2 cellular contexts compared by ENCODE assay signal in the genomic region with DNA sequence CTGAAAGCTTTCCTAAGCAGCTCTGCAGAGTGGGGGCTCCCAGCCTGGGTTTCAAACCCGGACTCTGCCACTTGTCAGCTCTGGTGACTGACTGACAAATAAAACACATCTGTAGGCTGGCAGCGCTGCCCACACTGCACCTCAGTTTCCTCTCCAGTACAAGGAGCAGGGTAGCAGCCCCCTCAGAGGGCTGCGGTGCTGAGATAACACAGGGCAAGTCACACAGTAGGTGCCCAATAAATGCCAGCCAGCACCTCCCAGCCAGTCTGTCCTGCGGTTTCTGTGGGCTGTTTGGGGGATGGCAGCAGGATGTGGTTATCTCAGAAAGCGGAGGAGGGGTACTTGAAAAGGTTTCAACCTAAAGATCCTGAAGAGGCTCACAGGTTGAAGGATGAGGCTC.
TF ChIP-seq lines count a peak whose summit lies in the region.

No MANE protein-coding gene starts in this region.

TF ChIP-seq in GM12878, 131 proteins besides CTCF, POLR2A, EP300 and RAD21 (continued from another document and continues in another):
- TF ChIP-seq POU2F2 (IDR thresholded peaks at IDR 0.05; ENCODE audit: borderline replicate concordance, low read depth, low read length): no peak
- 0 out of 3 replicates have a peak, but pooled peaks of 1 of the 2 experiments have one; percentile 17 for TF ChIP-seq EGR1 (IDR thresholded peaks at IDR 0.05; ENCODE audit: borderline replicate concordance in 1 of 2, low read depth in 2 of 2, low read length in 2 of 2)
- TF ChIP-seq CBFB (IDR thresholded peaks at IDR 0.05; ENCODE audit: low read depth): peak; percentile 90
- TF ChIP-seq CEBPB (IDR thresholded peaks at IDR 0.05; ENCODE audit: borderline replicate concordance in 1 of 2, low read depth in 2 of 2, low read length in 2 of 2): no peak
- no peak for TF ChIP-seq LARP7 (IDR thresholded peaks at IDR 0.05)
- TF ChIP-seq, protein P1, sequence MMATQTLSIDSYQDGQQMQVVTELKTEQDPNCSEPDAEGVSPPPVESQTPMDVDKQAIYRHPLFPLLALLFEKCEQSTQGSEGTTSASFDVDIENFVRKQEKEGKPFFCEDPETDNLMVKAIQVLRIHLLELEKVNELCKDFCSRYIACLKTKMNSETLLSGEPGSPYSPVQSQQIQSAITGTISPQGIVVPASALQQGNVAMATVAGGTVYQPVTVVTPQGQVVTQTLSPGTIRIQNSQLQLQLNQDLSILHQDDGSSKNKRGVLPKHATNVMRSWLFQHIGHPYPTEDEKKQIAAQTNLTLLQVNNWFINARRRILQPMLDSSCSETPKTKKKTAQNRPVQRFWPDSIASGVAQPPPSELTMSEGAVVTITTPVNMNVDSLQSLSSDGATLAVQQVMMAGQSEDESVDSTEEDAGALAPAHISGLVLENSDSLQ (IDR thresholded peaks at IDR 0.05): no peak
- TF ChIP-seq CBX3 (IDR thresholded peaks at IDR 0.05; ENCODE audit: borderline replicate concordance, low read depth): no peak
- no peak for TF ChIP-seq NFXL1 (IDR thresholded peaks at IDR 0.05; ENCODE audit: borderline replicate concordance)
- TF ChIP-seq SMARCA5 (IDR thresholded peaks at IDR 0.05): no peak
- TF ChIP-seq SREBF1 (IDR thresholded peaks at IDR 0.05; ENCODE audit: low read length): no peak
- no peak for TF ChIP-seq NR2C1 (IDR thresholded peaks at IDR 0.05)
- no peak for TF ChIP-seq IKZF1 (conservative IDR thresholded peaks at IDR 0.05)
- TF ChIP-seq, protein P2, sequence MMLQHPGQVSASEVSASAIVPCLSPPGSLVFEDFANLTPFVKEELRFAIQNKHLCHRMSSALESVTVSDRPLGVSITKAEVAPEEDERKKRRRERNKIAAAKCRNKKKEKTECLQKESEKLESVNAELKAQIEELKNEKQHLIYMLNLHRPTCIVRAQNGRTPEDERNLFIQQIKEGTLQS (IDR thresholded peaks at IDR 0.05; ENCODE audit: borderline replicate concordance, extremely low read depth, low read depth, low read length): no peak
- TF ChIP-seq EZH2 (IDR thresholded peaks at IDR 0.05; ENCODE audit: borderline replicate concordance, control insufficient read depth, low read depth, low read length): no peak
- no peak for TF ChIP-seq ZSCAN29 (IDR thresholded peaks at IDR 0.05)
- 0 out of 2 replicates have a peak, but pooled peaks have one; percentile 33 for TF ChIP-seq MTA3 (IDR thresholded peaks at IDR 0.05; ENCODE audit: borderline replicate concordance, low read length)
- TF ChIP-seq CHD2 (IDR thresholded peaks at IDR 0.05; ENCODE audit: borderline replicate concordance, low read depth, low read length): no peak
- no peak for TF ChIP-seq CBX5 (IDR thresholded peaks at IDR 0.05; ENCODE audit: low read depth)
- TF ChIP-seq TCF3 (IDR thresholded peaks at IDR 0.05; ENCODE audit: borderline replicate concordance, insufficient read depth, low read depth, low read length): no peak
- no peak for TF ChIP-seq GABPA (IDR thresholded peaks at IDR 0.05; ENCODE audit: low read depth)
- TF ChIP-seq BCL11A (IDR thresholded peaks at IDR 0.05; ENCODE audit: low read depth, low read length): no peak
- TF ChIP-seq, protein P3, sequence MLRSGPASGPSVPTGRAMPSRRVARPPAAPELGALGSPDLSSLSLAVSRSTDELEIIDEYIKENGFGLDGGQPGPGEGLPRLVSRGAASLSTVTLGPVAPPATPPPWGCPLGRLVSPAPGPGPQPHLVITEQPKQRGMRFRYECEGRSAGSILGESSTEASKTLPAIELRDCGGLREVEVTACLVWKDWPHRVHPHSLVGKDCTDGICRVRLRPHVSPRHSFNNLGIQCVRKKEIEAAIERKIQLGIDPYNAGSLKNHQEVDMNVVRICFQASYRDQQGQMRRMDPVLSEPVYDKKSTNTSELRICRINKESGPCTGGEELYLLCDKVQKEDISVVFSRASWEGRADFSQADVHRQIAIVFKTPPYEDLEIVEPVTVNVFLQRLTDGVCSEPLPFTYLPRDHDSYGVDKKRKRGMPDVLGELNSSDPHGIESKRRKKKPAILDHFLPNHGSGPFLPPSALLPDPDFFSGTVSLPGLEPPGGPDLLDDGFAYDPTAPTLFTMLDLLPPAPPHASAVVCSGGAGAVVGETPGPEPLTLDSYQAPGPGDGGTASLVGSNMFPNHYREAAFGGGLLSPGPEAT (IDR thresholded peaks at IDR 0.05; ENCODE audit: low read depth): no peak
- no peak for TF ChIP-seq ATF7 (IDR thresholded peaks at IDR 0.05; ENCODE audit: low read depth)
- TF ChIP-seq, protein P4, sequence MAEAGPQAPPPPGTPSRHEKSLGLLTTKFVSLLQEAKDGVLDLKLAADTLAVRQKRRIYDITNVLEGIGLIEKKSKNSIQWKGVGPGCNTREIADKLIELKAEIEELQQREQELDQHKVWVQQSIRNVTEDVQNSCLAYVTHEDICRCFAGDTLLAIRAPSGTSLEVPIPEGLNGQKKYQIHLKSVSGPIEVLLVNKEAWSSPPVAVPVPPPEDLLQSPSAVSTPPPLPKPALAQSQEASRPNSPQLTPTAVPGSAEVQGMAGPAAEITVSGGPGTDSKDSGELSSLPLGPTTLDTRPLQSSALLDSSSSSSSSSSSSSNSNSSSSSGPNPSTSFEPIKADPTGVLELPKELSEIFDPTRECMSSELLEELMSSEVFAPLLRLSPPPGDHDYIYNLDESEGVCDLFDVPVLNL (IDR thresholded peaks at IDR 0.05; ENCODE audit: low read depth, low read length): no peak
- TF ChIP-seq, protein P5, sequence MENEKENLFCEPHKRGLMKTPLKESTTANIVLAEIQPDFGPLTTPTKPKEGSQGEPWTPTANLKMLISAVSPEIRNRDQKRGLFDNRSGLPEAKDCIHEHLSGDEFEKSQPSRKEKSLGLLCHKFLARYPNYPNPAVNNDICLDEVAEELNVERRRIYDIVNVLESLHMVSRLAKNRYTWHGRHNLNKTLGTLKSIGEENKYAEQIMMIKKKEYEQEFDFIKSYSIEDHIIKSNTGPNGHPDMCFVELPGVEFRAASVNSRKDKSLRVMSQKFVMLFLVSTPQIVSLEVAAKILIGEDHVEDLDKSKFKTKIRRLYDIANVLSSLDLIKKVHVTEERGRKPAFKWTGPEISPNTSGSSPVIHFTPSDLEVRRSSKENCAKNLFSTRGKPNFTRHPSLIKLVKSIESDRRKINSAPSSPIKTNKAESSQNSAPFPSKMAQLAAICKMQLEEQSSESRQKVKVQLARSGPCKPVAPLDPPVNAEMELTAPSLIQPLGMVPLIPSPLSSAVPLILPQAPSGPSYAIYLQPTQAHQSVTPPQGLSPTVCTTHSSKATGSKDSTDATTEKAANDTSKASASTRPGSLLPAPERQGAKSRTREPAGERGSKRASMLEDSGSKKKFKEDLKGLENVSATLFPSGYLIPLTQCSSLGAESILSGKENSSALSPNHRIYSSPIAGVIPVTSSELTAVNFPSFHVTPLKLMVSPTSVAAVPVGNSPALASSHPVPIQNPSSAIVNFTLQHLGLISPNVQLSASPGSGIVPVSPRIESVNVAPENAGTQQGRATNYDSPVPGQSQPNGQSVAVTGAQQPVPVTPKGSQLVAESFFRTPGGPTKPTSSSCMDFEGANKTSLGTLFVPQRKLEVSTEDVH (IDR thresholded peaks at IDR 0.05; ENCODE audit: low read depth, partially characterized antibody): no peak
- peak; percentile 98 for TF ChIP-seq RUNX3 (IDR thresholded peaks at IDR 0.05; ENCODE audit: low read length)
- TF ChIP-seq IKZF2 (IDR thresholded peaks at IDR 0.05): no peak
- no peak for TF ChIP-seq SIN3A (IDR thresholded peaks at IDR 0.05; ENCODE audit: low read depth, low read length)
- TF ChIP-seq TCF7 (IDR thresholded peaks at IDR 0.05; ENCODE audit: borderline replicate concordance): no peak
- no peak for TF ChIP-seq CREM (IDR thresholded peaks at IDR 0.05; ENCODE audit: low read depth)

TF ChIP-seq in WTC11, 78 proteins besides CTCF, POLR2A, EP300 and RAD21 (continued from another document):
- TF ChIP-seq, protein P6, sequence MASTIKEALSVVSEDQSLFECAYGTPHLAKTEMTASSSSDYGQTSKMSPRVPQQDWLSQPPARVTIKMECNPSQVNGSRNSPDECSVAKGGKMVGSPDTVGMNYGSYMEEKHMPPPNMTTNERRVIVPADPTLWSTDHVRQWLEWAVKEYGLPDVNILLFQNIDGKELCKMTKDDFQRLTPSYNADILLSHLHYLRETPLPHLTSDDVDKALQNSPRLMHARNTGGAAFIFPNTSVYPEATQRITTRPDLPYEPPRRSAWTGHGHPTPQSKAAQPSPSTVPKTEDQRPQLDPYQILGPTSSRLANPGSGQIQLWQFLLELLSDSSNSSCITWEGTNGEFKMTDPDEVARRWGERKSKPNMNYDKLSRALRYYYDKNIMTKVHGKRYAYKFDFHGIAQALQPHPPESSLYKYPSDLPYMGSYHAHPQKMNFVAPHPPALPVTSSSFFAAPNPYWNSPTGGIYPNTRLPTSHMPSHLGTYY (CRISPR knock-in tag; IDR thresholded peaks at IDR 0.05): no peak
- TF ChIP-seq NR1H2 (CRISPR knock-in tag; IDR thresholded peaks at IDR 0.05) (no peak), NR3C1 (CRISPR knock-in tag; conservative IDR thresholded peaks at IDR 0.05; ENCODE audit: low read depth) (no peak), ATF1 (CRISPR knock-in tag; IDR thresholded peaks at IDR 0.05) (no peak), KAT7 (CRISPR knock-in tag; IDR thresholded peaks at IDR 0.05; ENCODE audit: borderline replicate concordance) (no peak)
- TF ChIP-seq, protein P7, sequence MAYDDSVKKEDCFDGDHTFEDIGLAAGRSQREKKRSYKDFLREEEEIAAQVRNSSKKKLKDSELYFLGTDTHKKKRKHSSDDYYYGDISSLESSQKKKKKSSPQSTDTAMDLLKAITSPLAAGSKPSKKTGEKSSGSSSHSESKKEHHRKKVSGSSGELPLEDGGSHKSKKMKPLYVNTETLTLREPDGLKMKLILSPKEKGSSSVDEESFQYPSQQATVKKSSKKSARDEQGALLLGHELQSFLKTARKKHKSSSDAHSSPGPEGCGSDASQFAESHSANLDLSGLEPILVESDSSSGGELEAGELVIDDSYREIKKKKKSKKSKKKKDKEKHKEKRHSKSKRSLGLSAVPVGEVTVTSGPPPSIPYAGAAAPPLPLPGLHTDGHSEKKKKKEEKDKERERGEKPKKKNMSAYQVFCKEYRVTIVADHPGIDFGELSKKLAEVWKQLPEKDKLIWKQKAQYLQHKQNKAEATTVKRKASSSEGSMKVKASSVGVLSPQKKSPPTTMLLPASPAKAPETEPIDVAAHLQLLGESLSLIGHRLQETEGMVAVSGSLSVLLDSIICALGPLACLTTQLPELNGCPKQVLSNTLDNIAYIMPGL (CRISPR knock-in tag; IDR thresholded peaks at IDR 0.05): no peak
- TF ChIP-seq, protein P2 (CRISPR knock-in tag; conservative IDR thresholded peaks at IDR 0.05): no peak
